ENCODE assay signal across 8 cellular contexts in the genomic region with DNA sequence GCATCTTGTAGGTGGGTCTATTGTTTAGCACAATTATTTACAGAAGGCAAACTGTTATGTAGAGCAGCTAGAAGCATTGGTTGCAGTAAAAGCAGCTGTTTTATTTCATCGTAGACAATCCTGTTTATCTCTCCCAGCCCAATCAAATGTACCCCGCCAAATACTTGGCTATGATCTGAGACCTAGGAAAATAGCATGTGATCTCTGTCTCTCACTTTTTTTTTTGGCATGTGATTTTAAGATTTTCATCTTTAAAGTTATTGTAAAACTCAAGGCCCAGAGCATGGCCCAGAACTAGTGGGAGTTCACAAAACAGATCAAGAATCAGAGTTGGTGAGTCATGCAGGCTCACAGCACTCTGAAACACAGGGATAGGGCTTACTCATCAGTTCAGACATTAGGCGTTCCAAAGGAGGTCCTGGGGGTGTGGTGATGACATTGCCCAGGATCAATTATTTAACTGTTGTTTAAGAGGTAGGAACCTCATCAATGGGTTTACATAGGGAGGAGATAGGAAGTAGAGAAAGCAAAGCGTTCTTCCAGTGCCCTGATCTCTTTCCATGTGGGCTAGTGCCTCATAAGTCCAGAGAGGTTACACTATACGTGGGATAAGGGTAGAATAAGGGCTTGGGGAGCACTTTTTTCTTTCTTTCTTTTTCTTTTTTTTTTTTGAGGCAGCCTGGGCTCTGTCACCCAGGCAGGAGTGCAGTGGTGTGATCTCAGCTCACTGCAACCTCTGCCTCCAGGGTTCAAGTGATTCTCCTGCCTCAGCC. TPM values are rescaled to one million over a fixed set of nuclear protein-coding genes. Genes with fewer than 3 reads are reported as not detected.
DNase-seq lines count a peak whose midpoint lies in the region; ATAC-seq, FAIRE-seq and TF ChIP-seq lines count a peak whose summit lies in the region.

No MANE protein-coding gene starts in this region.

- H3K9ac ChIP-seq in Karpas-422 (ENCODE audit: low read length): no peak overlapping the region

- H3K4me1 ChIP-seq in OCI-LY7 (ENCODE audit: insufficient read depth, low read length, poor library complexity, severe bottlenecking) (no peaks in the 10 kb centered on the region), Karpas-422 (ENCODE audit: low read length) (no peaks in the 10 kb centered on the region)

- H2AFZ ChIP-seq in OCI-LY7 (ENCODE audit: low read length) (no peak overlapping the region), Karpas-422 (ENCODE audit: low read length) (no peak overlapping the region)

- FAIRE-seq in H54 (lab: Jason Lieb, UNC): peak; percentile 84

- H3K4me3 ChIP-seq in retinal pigment epithelial cell (ENCODE audit: low read length): no peak overlapping the region
- H3K4me3 ChIP-seq in OCI-LY7 (ENCODE audit: low read depth, low read length, poor library complexity, severe bottlenecking): no peak overlapping the region
- no peak overlapping the region for H3K4me3 ChIP-seq in Karpas-422 (ENCODE audit: low read length)

- ATAC-seq in GM21825 (IDR thresholded peaks at IDR 0.05; ENCODE audit: unreplicated experiment): no peak

- DNase-seq in H54 (ENCODE audit: insufficient read length, low spot score) (peak; percentile 65), SK-MEL-5 (ENCODE audit: low read depth, low spot score) (peak; percentile 35), glomerular visceral epithelial cell (ENCODE audit: extremely low spot score) (peak; percentile 57), retinal pigment epithelial cell (ENCODE audit: low read depth) (peak; percentile 36), OCI-LY7 (ENCODE audit: low spot score) (no peak), Karpas-422 (no peak)
- no peak for DNase-seq in activated effector memory CD4-positive, alpha-beta T cell treated with Interleukin-2 at 50 U/mL for 16 hours

- no peak for TF ChIP-seq POLR2A in H54 (IDR thresholded peaks at IDR 0.05; ENCODE audit: low read depth, low read length)

- CTCF ChIA-PET in OCI-LY7 (lab: Charles Lee; ENCODE audit: unreplicated experiment): no interaction called here

- H3K79me2 ChIP-seq in OCI-LY7 (ENCODE audit: insufficient read depth, low read depth, low read length) (no peaks in the 10 kb centered on the region), Karpas-422 (ENCODE audit: low read length) (no peaks in the 10 kb centered on the region)

- H3K9me2 ChIP-seq in OCI-LY7 (ENCODE audit: insufficient read depth, low read length) (no peaks in the 10 kb centered on the region), Karpas-422 (replicated peaks; ENCODE audit: insufficient read depth, low read length) (no peaks in the 10 kb centered on the region)

- H4K20me1 ChIP-seq in OCI-LY7 (ENCODE audit: insufficient read depth, low read length): no peaks in the 10 kb centered on the region
- H4K20me1 ChIP-seq in Karpas-422 (ENCODE audit: insufficient read depth, low read depth, low read length): no peaks in the 10 kb centered on the region

- in situ Hi-C loops in SK-MEL-5 (cut with HindIII; ENCODE audit: low pct_unique_long_range_greater_than_20kb, low sequenced_read_pairs): no loop called here

- no TSS peak for BruUV-seq in OCI-LY7 (replicated peaks; lab: Mats Ljungman, UMichigan)

- no peaks in the 10 kb centered on the region for H3K9me3 ChIP-seq in OCI-LY7 (ENCODE audit: low read length)
- no peaks in the 10 kb centered on the region for H3K9me3 ChIP-seq in Karpas-422 (ENCODE audit: low read length)

- intact Hi-C loops in OCI-LY7 (cut with micrococcal nuclease; ENCODE audit: unreplicated experiment): no loop called here

- no peaks in the 10 kb centered on the region for H3K36me3 ChIP-seq in OCI-LY7 (ENCODE audit: insufficient read depth, low read length)
- no peaks in the 10 kb centered on the region for H3K36me3 ChIP-seq in Karpas-422 (ENCODE audit: insufficient read depth, low read length)

- TF ChIP-seq CTCF in retinal pigment epithelial cell (conservative IDR thresholded peaks at IDR 0.05; ENCODE audit: low read depth, low read length): no peak
- no peak for TF ChIP-seq CTCF in OCI-LY7 (conservative IDR thresholded peaks at IDR 0.05; ENCODE audit: low read length)

- H3K27ac ChIP-seq in OCI-LY7 (ENCODE audit: low read depth, low read length, poor library complexity, severe bottlenecking): no peak overlapping the region
- no peak overlapping the region for H3K27ac ChIP-seq in Karpas-422 (ENCODE audit: low read length)

- H3K27me3 ChIP-seq in Karpas-422 (ENCODE audit: low read length): no peaks in the 10 kb centered on the region

- H3K4me2 ChIP-seq in OCI-LY7 (ENCODE audit: low read length) (no peak overlapping the region), Karpas-422 (ENCODE audit: low read depth, low read length, poor library complexity, severe bottlenecking) (no peak overlapping the region)

- POLR2A ChIA-PET in OCI-LY7 (lab: Charles Lee): interaction anchor here (0.8 kb wide), 1 partner anchor 19 kb away, joined by 3 read pairs; no protein-coding TSS in a partner anchor

RNA-seq across cellular contexts. Expression of a gene that starts 40.3 kb away (rescaled TPM):
- 1.3 and 2.2 TPM in 2 replicates for total RNA-seq in SK-MEL-5 (2014; rRNA removed; shearing (Covaris generic))
- polyA plus RNA-seq in SK-MEL-5 (2015; cell fraction: cytosol; rRNA removed): 2.7 and 3.5 TPM in 2 replicates
- 26.1 and 29.5 TPM in 2 replicates for polyA plus RNA-seq in SK-MEL-5 (2015; cell fraction: nucleus; rRNA removed)
- total RNA-seq in OCI-LY7 (2014; rRNA removed; shearing (Covaris generic)): 0.22 and 0.23 TPM in 2 replicates
- 0.37 and 0.74 TPM in 2 replicates for total RNA-seq in OCI-LY7 (2022)
- 1.1 and 4.1 TPM in 2 replicates for total RNA-seq in Karpas-422 (2014; rRNA removed; shearing (Covaris generic); ENCODE audit: low replicate concordance)

Comparison
In these comparisons a context has a peak if more than half of its experiments do, and no peak if none do; other contexts are left out.
1. DNase-seq: peak in H54 (single experiment), SK-MEL-5 (single experiment), glomerular visceral epithelial cell (single experiment) and retinal pigment epithelial cell (single experiment); none in activated effector memory CD4-positive, alpha-beta T cell treated with Interleukin-2 at 50 U/mL for 16 hours (single experiment), OCI-LY7 (single experiment) and Karpas-422 (single experiment).